In the genomic region with DNA sequence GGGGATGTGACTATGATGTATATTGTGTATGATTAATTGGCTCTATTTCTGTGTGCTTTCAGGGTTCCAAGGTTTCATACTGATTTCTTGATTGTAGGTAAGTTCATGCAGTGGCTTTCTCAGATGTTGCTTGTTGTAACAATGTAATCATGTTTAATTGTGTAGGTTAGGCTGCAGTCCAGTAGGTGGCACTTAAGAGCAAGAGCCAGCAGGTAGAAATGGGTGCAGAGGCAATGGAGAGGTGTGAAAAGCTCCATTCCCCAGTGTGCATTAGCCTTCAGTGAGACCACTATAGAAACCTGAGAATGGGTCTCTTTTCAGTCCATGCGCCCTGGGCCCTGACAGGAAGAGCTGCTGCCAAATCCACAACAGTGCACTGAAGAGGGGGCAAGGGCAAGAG, we compare ENCODE assay signal across 13 cellular contexts. TPM values are rescaled to one million over a fixed set of nuclear protein-coding genes. Genes with fewer than 3 reads are reported as not detected.
A peak's percentile ranks its signal among the peaks of the same experiment; 100 is the strongest.
DNase-seq lines count a peak whose midpoint lies in the region; ATAC-seq and TF ChIP-seq lines count a peak whose summit lies in the region.
"Had no signal": no experiment of that assay in that cellular context is flagged by ENCODE, and none has a peak within 500 bp of the region (broad histone marks: within the 10 kb centered on the region; RNA-seq: fewer than 3 reads in every experiment).

No MANE protein-coding gene starts in this region.

- ATAC-seq in HG02981 (IDR thresholded peaks at IDR 0.05; ENCODE audit: unreplicated experiment) (no peak), GM19035 (IDR thresholded peaks at IDR 0.05; ENCODE audit: unreplicated experiment) (no peak), GM19395 (IDR thresholded peaks at IDR 0.05; ENCODE audit: unreplicated experiment) (no peak)

- no peak overlapping the region for H3K4me3 Mint-ChIP-seq in chondrocyte (ENCODE audit: unreplicated experiment)

- H3K4me3 ChIP-seq in A673 (ENCODE audit: low read depth, low read length, poor library complexity, severe bottlenecking) (no peak overlapping the region), LNCaP clone FGC (ENCODE audit: low read depth, low read length) (no peak overlapping the region)
- H3K4me3 ChIP-seq: BLaER1 had no signal

- intact Hi-C loops in A673 (cut with micrococcal nuclease; ENCODE audit: unreplicated experiment): no loop called here

- no TSS peak for BruUV-seq in A673 (replicated peaks; lab: Mats Ljungman, UMichigan)

- POLR2A ChIA-PET in A673 (lab: Charles Lee; ENCODE audit: low non-redundant PET): no interaction called here

- no peaks in the 10 kb centered on the region for H3K9me3 ChIP-seq in A673 (ENCODE audit: low read depth, low read length, poor library complexity, severe bottlenecking)
- H3K9me3 ChIP-seq: BLaER1 had no signal

- H3K36me3 ChIP-seq in A673 (ENCODE audit: insufficient read depth, low read length, poor library complexity, severe bottlenecking): no peaks in the 10 kb centered on the region
- H3K36me3 ChIP-seq: BLaER1 had no signal

- no peaks in the 10 kb centered on the region for H3K27me3 ChIP-seq in A673 (replicated peaks; ENCODE audit: insufficient read depth, low read depth, low read length, poor library complexity)

- DNase-seq in A673 (ENCODE audit: low spot score) (peak; percentile 9), GM13976 (ENCODE audit: low spot score) (no peak), LNCaP clone FGC (ENCODE audit: low read depth) (no peak), chondrocyte (ENCODE audit: low spot score) (no peak), EL (no peak)
- DNase-seq: activated CD8-positive, alpha-beta memory T cell treated with anti-CD3 and anti-CD28 coated beads, Interleukin-2, amount 50 U/mL, for 48 hours; aorta; NCI-H1930 had no signal

- no peaks in the 10 kb centered on the region for H3K4me1 ChIP-seq in A673 (ENCODE audit: insufficient read depth, low read length, poor library complexity, severe bottlenecking)
- H3K4me1 ChIP-seq: BLaER1 had no signal

- in situ Hi-C loops in GM13976 (cut with MboI; ENCODE audit: low sequenced_read_pairs, unreplicated experiment): no loop called here

- H3K27me3 Mint-ChIP-seq in chondrocyte (ENCODE audit: low read depth): no peaks in the 10 kb centered on the region

- H3K27ac Mint-ChIP-seq in chondrocyte (ENCODE audit: unreplicated experiment): no peak overlapping the region

- CTCF ChIA-PET in A673 (lab: Charles Lee): no interaction called here

- H3K27ac ChIP-seq in A673 (ENCODE audit: low read depth, low read length, poor library complexity, severe bottlenecking): no peak overlapping the region
- H3K27ac ChIP-seq: BLaER1 had no signal

- H3K9me3 Mint-ChIP-seq in chondrocyte (ENCODE audit: low read depth): peaks cover 34% of the 10 kb centered on the region

- no peaks in the 10 kb centered on the region for H3K4me1 Mint-ChIP-seq in chondrocyte (ENCODE audit: low read depth)

- no peaks in the 10 kb centered on the region for H3K36me3 Mint-ChIP-seq in chondrocyte (ENCODE audit: low read depth)

- peak; percentile 53 for TF ChIP-seq CTCF in A673 (conservative IDR thresholded peaks at IDR 0.05; ENCODE audit: low read depth, low read length)
- TF ChIP-seq CTCF in GM13976 (IDR thresholded peaks at IDR 0.05; ENCODE audit: borderline replicate concordance, control extremely low read depth, extremely low read depth, insufficient read depth, missing control alignments): peak; percentile 30
- peak; percentile 58 for TF ChIP-seq CTCF in LNCaP clone FGC (IDR thresholded peaks at IDR 0.05; ENCODE audit: control insufficient read depth, extremely low read depth, insufficient read depth)
- peak; percentile 21 for TF ChIP-seq CTCF in chondrocyte (IDR thresholded peaks at IDR 0.05)

RNA-seq across cellular contexts. Expression of a gene that starts 28.2 kb away (rescaled TPM):
- total RNA-seq in A673 (2021) (0.54 and 0.83 TPM in 2 replicates), chondrocyte (0.19 TPM in 1 of 3 replicates, not detected in the others)
- total RNA-seq: T-helper 1 cell treated with Interleukin-12 subunit alpha and Interleukin-12 subunit beta and Interleukin-4 antibody, amounts not matched to agents 30 ng/mL and 1 ng/mL, for 36 hours had no signal
